ENCODE assay signal across 25 cellular contexts in the genomic region with DNA sequence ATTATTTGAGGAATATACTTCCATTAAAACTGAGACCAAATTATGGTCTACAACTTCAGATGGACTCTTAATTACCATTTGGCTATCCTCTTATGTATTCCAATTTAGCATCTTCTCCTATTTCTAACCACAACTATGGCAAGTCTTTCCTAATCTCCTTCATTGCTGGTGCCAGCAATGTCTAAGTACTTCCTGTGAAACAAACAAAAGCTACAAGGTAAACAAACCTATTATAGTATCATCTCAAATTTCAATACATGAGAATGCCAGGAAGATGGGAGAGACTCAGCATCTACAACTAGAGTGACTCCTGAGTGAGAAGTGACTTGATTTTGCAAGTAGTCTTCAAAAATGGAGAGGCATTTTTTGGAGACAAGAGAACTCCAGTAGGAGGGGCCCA.
DNase-seq lines count a peak whose midpoint lies in the region; ATAC-seq and TF ChIP-seq lines count a peak whose summit lies in the region.
"Had no signal": no experiment of that assay in that cellular context is flagged by ENCODE, and none has a peak within 500 bp of the region (broad histone marks: within the 10 kb centered on the region; RNA-seq: fewer than 3 reads in every experiment).

No MANE protein-coding gene starts in this region.

- TF ChIP-seq CTCF in SK-N-SH (IDR thresholded peaks at IDR 0.05) = no peak

- TF ChIP-seq EP300 in SK-N-SH (IDR thresholded peaks at IDR 0.05; ENCODE audit: borderline replicate concordance in 1 of 2, low read depth in 1 of 2, low read length in 1 of 2) = no peak

- POLR2A ChIA-PET in SK-N-SH (lab: Yijun Ruan, JAX) = no interaction called here

- DNase-seq in A172 (ENCODE audit: low spot score) = peak; percentile 10
- DNase-seq in HCEC 1CT = peak; percentile 42
- peak; percentile 82 for DNase-seq in NCI-H510A treated with DMSO at 0.1 percent for 48 hours (lab: John Stamatoyannopoulos, UW)
- peak; percentile 79 for DNase-seq in fibroblast of gingiva (ENCODE audit: low read depth)
- DNase-seq in SK-N-SH = no peak
- DNase-seq: activated CD4-positive, alpha-beta T cell treated with anti-CD3 and anti-CD28 coated beads for 4 hours; activated naive CD8-positive, alpha-beta T cell treated with anti-CD3 and anti-CD28 coated beads for 36 hours; C1 segment of cervical spinal cord; GF-D8; KBM-7; left cardiac atrium; mesendoderm; naive thymus-derived CD8-positive, alpha-beta T cell; NCI-H2107; NCI-H69; SHP77; sigmoid colon; T-cell had no signal

- H3K27ac ChIP-seq in SK-N-SH (ENCODE audit: low read depth in 2 of 2, low read length in 1 of 2) = no peak overlapping the region
- H3K27ac ChIP-seq: coronary artery, sigmoid colon, suprapubic skin, vagina had no signal

- no peaks in the 10 kb centered on the region for H3K27me3 ChIP-seq in SK-N-SH (ENCODE audit: insufficient read depth)
- H3K27me3 ChIP-seq: sigmoid colon, suprapubic skin, vagina had no signal

- H3K9me3 ChIP-seq in SK-N-SH = no peaks in the 10 kb centered on the region
- H3K9me3 ChIP-seq: sigmoid colon, suprapubic skin, vagina had no signal

- no peak overlapping the region for H3K4me3 ChIP-seq in SK-N-SH (ENCODE audit: low read depth in 2 of 2, low read length in 1 of 2)
- H3K4me3 ChIP-seq: coronary artery, sigmoid colon, suprapubic skin, vagina had no signal

- H3K9me2 ChIP-seq in SK-N-SH = no peaks in the 10 kb centered on the region

- no peaks in the 10 kb centered on the region for H3K36me3 ChIP-seq in SK-N-SH (replicated peaks in 1 of 2; ENCODE audit: control insufficient read depth in 1 of 2, insufficient read depth in 2 of 2, low read length in 1 of 2)
- H3K36me3 ChIP-seq: sigmoid colon, suprapubic skin, vagina had no signal

- H3K4me2 ChIP-seq in SK-N-SH = no peak overlapping the region

- CTCF ChIA-PET in SK-N-SH (lab: Yijun Ruan, JAX) = no interaction called here

- no peaks in the 10 kb centered on the region for H3K79me2 ChIP-seq in SK-N-SH (ENCODE audit: insufficient read depth)

- H3K4me1 ChIP-seq in SK-N-SH (ENCODE audit: control insufficient read depth in 1 of 2, insufficient read depth in 2 of 2, low read depth in 1 of 2, low read length in 1 of 2) = peaks cover 0 to 5% of the 10 kb centered on the region in 2 experiments; a peak in 1 of 4 replicates
- H3K4me1 ChIP-seq: sigmoid colon, suprapubic skin, vagina had no signal

- no peak overlapping the region for H3K9ac ChIP-seq in SK-N-SH

- H4K20me1 ChIP-seq in SK-N-SH (ENCODE audit: insufficient read depth) = no peaks in the 10 kb centered on the region

- H2AFZ ChIP-seq in SK-N-SH (ENCODE audit: low read depth) = no peak overlapping the region

- ATAC-seq in GM21737 (IDR thresholded peaks at IDR 0.05; ENCODE audit: unreplicated experiment) (no peak), GM21528 (IDR thresholded peaks at IDR 0.05; ENCODE audit: low FRiP score, unreplicated experiment) (no peak), HG03196 (IDR thresholded peaks at IDR 0.05; ENCODE audit: unreplicated experiment) (no peak)
- ATAC-seq: left cardiac atrium; naive thymus-derived CD8-positive, alpha-beta T cell; stimulated activated effector memory CD8-positive, alpha-beta T cell treated with anti-CD3 and anti-CD28 coated beads, Interleukin-12 subunit alpha, Interleukin-12 subunit beta, amount 100 ng/mL, for 72 hours; T-cell had no signal

- H3F3A ChIP-seq in SK-N-SH (replicated peaks; ENCODE audit: insufficient read depth) = peaks cover 8% of the 10 kb centered on the region

- TF ChIP-seq RAD21 in SK-N-SH (IDR thresholded peaks at IDR 0.05; ENCODE audit: low read length) = no peak

TF ChIP-seq in SK-N-SH, 30 proteins besides CTCF, POLR2A, EP300 and RAD21:
- TF ChIP-seq ZBTB33 (IDR thresholded peaks at IDR 0.05; ENCODE audit: borderline replicate concordance, low read depth) = no peak
- no peak for TF ChIP-seq TAF1 (IDR thresholded peaks at IDR 0.05; ENCODE audit: borderline replicate concordance, low read depth, low read length)
- TF ChIP-seq GABPA (IDR thresholded peaks at IDR 0.05; ENCODE audit: low read depth) = no peak
- no peak for TF ChIP-seq RXRA (IDR thresholded peaks at IDR 0.05; ENCODE audit: borderline replicate concordance, low read depth)
- no peak for TF ChIP-seq EZH2phosphoT487 (IDR thresholded peaks at IDR 0.05; ENCODE audit: borderline replicate concordance, low read depth)
- no peak for TF ChIP-seq POLR2AphosphoS5 (IDR thresholded peaks at IDR 0.05; ENCODE audit: low read depth, low read length)
- TF ChIP-seq ELF1 (IDR thresholded peaks at IDR 0.05) = no peak
- TF ChIP-seq RFX5 (IDR thresholded peaks at IDR 0.05; ENCODE audit: low read length) = no peak
- TF ChIP-seq TEAD4 (IDR thresholded peaks at IDR 0.05; ENCODE audit: borderline replicate concordance, insufficient read depth) = no peak
- TF ChIP-seq NFIC (IDR thresholded peaks at IDR 0.05; ENCODE audit: borderline replicate concordance) = no peak
- no peak for TF ChIP-seq PBX3 (IDR thresholded peaks at IDR 0.05)
- TF ChIP-seq REST (IDR thresholded peaks at IDR 0.05; ENCODE audit: low read depth, low read length) = no peak
